In genomic region chr17:74954115-74954514, GRCh38 we compare ENCODE assay signal across 32 cellular contexts. TPM values are rescaled to one million over a fixed set of nuclear protein-coding genes. Genes with fewer than 3 reads are reported as not detected.
"Had no signal": no experiment of that assay in that cellular context is flagged by ENCODE, and none has a peak within 500 bp of the region (broad histone marks: within the 10 kb centered on the region; RNA-seq: fewer than 3 reads in every experiment).

No MANE protein-coding gene starts in this region.

- H3K27ac Mint-ChIP-seq: dendritic cell treated with granulocyte-macrophage colony-stimulating factor and Interleukin-4, amounts not matched to agents 40 ng/mL and 50 ng/mL, for 4 days; effector memory CD8-positive, alpha-beta T cell; endodermal cell; mesothelial cell of epicardium had no signal

- H3K9me3 Mint-ChIP-seq: effector memory CD8-positive, alpha-beta T cell; endodermal cell; mesothelial cell of epicardium; naive B cell had no signal

- H3K36me3 ChIP-seq: colonic mucosa, esophagus squamous epithelium, gastrocnemius medialis had no signal

- H3K9me3 ChIP-seq: colonic mucosa, esophagus squamous epithelium, gastrocnemius medialis, heart right ventricle, lower lobe of right lung, mucosa of descending colon had no signal

- H3K4me3 ChIP-seq: colonic mucosa, esophagus squamous epithelium, gastrocnemius medialis, heart right ventricle, left lung, lower lobe of right lung, mucosa of descending colon had no signal

- H3K4me1 ChIP-seq: colonic mucosa, gastrocnemius medialis, heart right ventricle, left lung, lower lobe of right lung had no signal

- H3K27ac ChIP-seq: colonic mucosa, epithelial cell of prostate, esophagus squamous epithelium, gastrocnemius medialis, heart right ventricle, left lung, lower lobe of right lung had no signal

- H3K36me3 Mint-ChIP-seq: naive B cell had no signal

- H3K4me1 Mint-ChIP-seq: endodermal cell had no signal

- H3K4me3 Mint-ChIP-seq: dendritic cell treated with granulocyte-macrophage colony-stimulating factor and Interleukin-4, amounts not matched to agents 40 ng/mL and 50 ng/mL, for 4 days; effector memory CD8-positive, alpha-beta T cell; endodermal cell; mesothelial cell of epicardium; naive B cell had no signal

- H3K27me3 ChIP-seq: colonic mucosa had no signal

- ATAC-seq: effector memory CD8-positive, alpha-beta T cell; esophagus mucosa; gastrocnemius medialis; heart right ventricle; left cardiac atrium; left lung; left ventricle myocardium superior; lower lobe of right lung had no signal

- DNase-seq: colonic mucosa; cortex of kidney; effector CD8-positive, alpha-beta T cell; effector memory CD8-positive, alpha-beta T cell; endodermal cell; erythroblast; esophagus squamous epithelium; foreskin fibroblast; foreskin melanocyte; gastrocnemius medialis; glutamatergic neuron; head of caudate nucleus; heart right ventricle; hippocampal formation; left cardiac atrium; left lung; left ventricle myocardium superior; lower lobe of right lung; mesenchymal stem cell; mucosa of descending colon; naive B cell had no signal

RNA-seq across cellular contexts. Expression of gene OTOP3, which starts 18.4 kb away (rescaled TPM):
- total RNA-seq: dermis microvascular lymphatic vessel endothelial cell, endodermal cell, gastrocnemius medialis, glomerular endothelial cell, heart right ventricle, kidney epithelial cell, left cardiac atrium, left lung, left ventricle myocardium superior, lower lobe of right lung, lung microvascular endothelial cell, mesenteric fat pad, mesothelial cell of epicardium, myocyte had no signal

RNA-seq across cellular contexts. Expression of gene OTOP2, which starts 30.0 kb away (rescaled TPM):
- total RNA-seq: dermis microvascular lymphatic vessel endothelial cell, endodermal cell, glomerular endothelial cell, heart right ventricle, kidney epithelial cell, left cardiac atrium, left lung, left ventricle myocardium superior, lower leg skin, lower lobe of right lung, lung microvascular endothelial cell, mesenteric fat pad, mesothelial cell of epicardium, myocyte had no signal

RNA-seq across cellular contexts. Expression of gene USH1G, which starts 31.1 kb away (rescaled TPM):
- total RNA-seq: dermis microvascular lymphatic vessel endothelial cell, gastrocnemius medialis, glomerular endothelial cell, heart right ventricle, kidney epithelial cell, left lung, left ventricle myocardium superior, lung microvascular endothelial cell, mesenteric fat pad, mucosa of descending colon, myocyte had no signal
